ENCODE assay signal across 7 cellular contexts in genomic region chr1:37561794-37562132, GRCh38. TPM values are rescaled to one million over a fixed set of nuclear protein-coding genes. Genes with fewer than 3 reads are reported as not detected.
DNase-seq lines count a peak whose midpoint lies in the region; ATAC-seq and TF ChIP-seq lines count a peak whose summit lies in the region.

No MANE protein-coding gene starts in this region.

- H3K36me3 ChIP-seq in MG63 (peaks cover 39% of the 10 kb centered on the region), iPS DF 6.9 (ENCODE audit: control insufficient read depth, insufficient read depth, low read length) (peaks cover 8% of the 10 kb centered on the region; the same call in 1 of the 2 replicates), upper lobe of right lung (peaks cover 26% of the 10 kb centered on the region)

- H3K27me3 ChIP-seq in MG63, result no peaks in the 10 kb centered on the region
- no peaks in the 10 kb centered on the region for H3K27me3 ChIP-seq in iPS DF 6.9 (ENCODE audit: control insufficient read depth, insufficient read depth, low read length)
- H3K27me3 ChIP-seq in upper lobe of right lung, result no peaks in the 10 kb centered on the region

- no peaks in the 10 kb centered on the region; the same call in 1 of the 2 replicates for H3K4me1 ChIP-seq in iPS DF 6.9 (ENCODE audit: control insufficient read depth, insufficient read depth, low read length)
- no peaks in the 10 kb centered on the region for H3K4me1 ChIP-seq in upper lobe of right lung

- DNase-seq in GM12865 (ENCODE audit: low read depth) (peak; percentile 51), MG63 (peak; percentile 54), activated T-cell treated with anti-CD3 and anti-CD28 coated beads for 4 hours (peak; percentile 10), iPS DF 6.9 (ENCODE audit: low read depth, low spot score) (peak; percentile 29), upper lobe of right lung (no peak), NCI-H345 (lab: John Stamatoyannopoulos, UW) (no peak), NCI-H1694 treated with DMSO at 0.1 percent for 48 hours (lab: John Stamatoyannopoulos, UW) (no peak)

- WGBS in iPS DF 6.9 (ENCODE audit: insufficient coverage, insufficient read length), result no CpG with 5 or more reads among the region's 7 CpGs

- H3K9me3 ChIP-seq in MG63 (no peaks in the 10 kb centered on the region), iPS DF 6.9 (ENCODE audit: control insufficient read depth, insufficient read depth, low read length) (no peaks in the 10 kb centered on the region), upper lobe of right lung (no peaks in the 10 kb centered on the region)

- peak; percentile 55 for TF ChIP-seq CTCF in GM12865 (IDR thresholded peaks at IDR 0.05; ENCODE audit: insufficient read depth, low read depth, low read length, missing control alignments)
- TF ChIP-seq CTCF in upper lobe of right lung (IDR thresholded peaks at IDR 0.05), result peak; percentile 36

- H3K27ac ChIP-seq in iPS DF 6.9 (ENCODE audit: low read length) (no peak overlapping the region), upper lobe of right lung (no peak overlapping the region)

- intact Hi-C loops in upper lobe of right lung (cut with DNase I), result no loop called here

- H3K4me3 ChIP-seq in GM12865 (ENCODE audit: low read depth, low read length) (no peak overlapping the region), MG63 (no peak overlapping the region), iPS DF 6.9 (ENCODE audit: low read length) (no peak overlapping the region), upper lobe of right lung (no peak overlapping the region)

- ATAC-seq in upper lobe of right lung, result peak; percentile 43

RNA-seq across cellular contexts. Expression of gene DNALI1, which starts 5.0 kb away (rescaled TPM):
- not detected in 2 replicates for total RNA-seq in MG63 (2014; rRNA removed; shearing (Covaris generic); ENCODE audit: low replicate concordance)
- 13.2 TPM for total RNA-seq in upper lobe of right lung

RNA-seq across cellular contexts. Expression of gene SNIP1, which starts 7.7 kb away (rescaled TPM):
- total RNA-seq in MG63 (2014; rRNA removed; shearing (Covaris generic); ENCODE audit: low replicate concordance), result 4.7 and 7.2 TPM in 2 replicates
- total RNA-seq in upper lobe of right lung, result 18.6 TPM

RNA-seq across cellular contexts. Expression of gene GNL2, which starts 34.0 kb away (rescaled TPM):
- 66.5 and 126 TPM in 2 replicates for total RNA-seq in MG63 (2014; rRNA removed; shearing (Covaris generic); ENCODE audit: low replicate concordance)
- 36.5 TPM for total RNA-seq in upper lobe of right lung

RNA-seq across cellular contexts. Expression of gene MEAF6, which starts 47.2 kb away (rescaled TPM):
- total RNA-seq in MG63 (2014; rRNA removed; shearing (Covaris generic); ENCODE audit: low replicate concordance), result 64.6 and 68.7 TPM in 2 replicates
- total RNA-seq in upper lobe of right lung, result 64.5 TPM

Comparison
In these comparisons a context has a peak if more than half of its experiments do, and no peak if none do; other contexts are left out.
1. DNase-seq: peak in GM12865 (single experiment), MG63 (single experiment), activated T-cell treated with anti-CD3 and anti-CD28 coated beads for 4 hours (single experiment) and iPS DF 6.9 (single experiment); none in upper lobe of right lung (single experiment), NCI-H345 (single experiment) and NCI-H1694 treated with DMSO at 0.1 percent for 48 hours (single experiment).
2. RNA of gene DNALI1, which starts 5.0 kb away (total RNA-seq): 13.2 TPM in upper lobe of right lung (single experiment); not detected in MG63; every median in the first group is over 10 times any median in the second.